ENCODE assay signal across 24 cellular contexts in genomic region chr9:20925256-20926046, GRCh38.
DNase-seq lines count a peak whose midpoint lies in the region; ATAC-seq, FAIRE-seq and TF ChIP-seq lines count a peak whose summit lies in the region.
"Had no signal": no experiment of that assay in that cellular context is flagged by ENCODE, and none has a peak within 500 bp of the region (broad histone marks: within the 10 kb centered on the region; RNA-seq: fewer than 3 reads in every experiment).

No MANE protein-coding gene starts in this region.

- H3K27me3 Mint-ChIP-seq in activated CD8-positive, alpha-beta memory T cell treated with anti-CD3 and anti-CD28 coated beads, Interleukin-2, amount 10 ng/mL, durations not matched to agents 7 days and 5 days, result no peaks in the 10 kb centered on the region
- H3K27me3 Mint-ChIP-seq in activated T-helper 2 cell treated with anti-CD3 and anti-CD28 coated beads, Interferon-gamma antibody, Interleukin-2, Interleukin-4, amounts not matched to agents 10 μg/mL and 5 μg/mL and 100 μg/mL, durations not matched to agents 14 hours and 24 hours and 36 hours (ENCODE audit: low read depth), result no peaks in the 10 kb centered on the region
- H3K27me3 Mint-ChIP-seq: CD4-positive, alpha-beta memory T cell had no signal

- peak overlapping the region; percentile 22 for H3K27ac Mint-ChIP-seq in activated CD8-positive, alpha-beta memory T cell treated with anti-CD3 and anti-CD28 coated beads, Interleukin-2, amount 10 ng/mL, durations not matched to agents 7 days and 5 days
- peak overlapping the region; percentile 55 for H3K27ac Mint-ChIP-seq in activated T-helper 2 cell treated with anti-CD3 and anti-CD28 coated beads, Interferon-gamma antibody, Interleukin-2, Interleukin-4, amounts not matched to agents 10 μg/mL and 5 μg/mL and 100 μg/mL, durations not matched to agents 14 hours and 24 hours and 36 hours

- H3K36me3 Mint-ChIP-seq in activated CD8-positive, alpha-beta memory T cell treated with anti-CD3 and anti-CD28 coated beads, Interleukin-2, amount 10 ng/mL, durations not matched to agents 7 days and 5 days, result peaks cover 12% of the 10 kb centered on the region
- H3K36me3 Mint-ChIP-seq in activated T-helper 2 cell treated with anti-CD3 and anti-CD28 coated beads, Interferon-gamma antibody, Interleukin-2, Interleukin-4, amounts not matched to agents 10 μg/mL and 5 μg/mL and 100 μg/mL, durations not matched to agents 14 hours and 24 hours and 36 hours (ENCODE audit: low read depth), result peaks cover 24% of the 10 kb centered on the region

- peaks cover 32% of the 10 kb centered on the region for H3K4me1 Mint-ChIP-seq in activated CD8-positive, alpha-beta memory T cell treated with anti-CD3 and anti-CD28 coated beads, Interleukin-2, amount 10 ng/mL, durations not matched to agents 7 days and 5 days
- peaks cover 26% of the 10 kb centered on the region for H3K4me1 Mint-ChIP-seq in activated T-helper 2 cell treated with anti-CD3 and anti-CD28 coated beads, Interferon-gamma antibody, Interleukin-2, Interleukin-4, amounts not matched to agents 10 μg/mL and 5 μg/mL and 100 μg/mL, durations not matched to agents 14 hours and 24 hours and 36 hours (ENCODE audit: low read depth)

- no peak for TF ChIP-seq POLR2A in H54 (IDR thresholded peaks at IDR 0.05; ENCODE audit: low read depth, low read length)

- intact Hi-C loops in activated T-helper 2 cell treated with anti-CD3 and anti-CD28 coated beads, Interferon-gamma antibody, Interleukin-2, Interleukin-4, amounts not matched to agents 10 μg/mL and 5 μg/mL and 100 μg/mL, durations not matched to agents 14 hours and 24 hours and 36 hours (cut with micrococcal nuclease), result loop anchor here (1.0 to 10.0 kb wide), 5 partner anchors 181 to 568 kb away; partner anchors contain the start of gene FOCAD

- no peak for ATAC-seq in activated CD8-positive, alpha-beta memory T cell treated with anti-CD3 and anti-CD28 coated beads, Interleukin-2, amount 10 ng/mL, durations not matched to agents 7 days and 5 days
- no peak for ATAC-seq in GM19452 (IDR thresholded peaks at IDR 0.05; ENCODE audit: unreplicated experiment)
- ATAC-seq: HCT116, Panc1 had no signal

- CTCF ChIA-PET in activated CD8-positive, alpha-beta memory T cell treated with anti-CD3 and anti-CD28 coated beads, Interleukin-2, amount 10 ng/mL, durations not matched to agents 7 days and 5 days (lab: Charles Lee), result interaction anchor here (1.1 to 3.4 kb wide), 2 partner anchors 17 to 41 kb away, joined by 3 to 14 read pairs; no protein-coding TSS in a partner anchor

- peak; percentile 44 for FAIRE-seq in GM19239 (lab: Jason Lieb, UNC)
- FAIRE-seq in H54 (lab: Jason Lieb, UNC), result peak; percentile 6
- FAIRE-seq: G401.6, GM12891, H1 had no signal

- H3K4me3 Mint-ChIP-seq in activated CD8-positive, alpha-beta memory T cell treated with anti-CD3 and anti-CD28 coated beads, Interleukin-2, amount 10 ng/mL, durations not matched to agents 7 days and 5 days, result no peak overlapping the region
- no peak overlapping the region for H3K4me3 Mint-ChIP-seq in activated T-helper 2 cell treated with anti-CD3 and anti-CD28 coated beads, Interferon-gamma antibody, Interleukin-2, Interleukin-4, amounts not matched to agents 10 μg/mL and 5 μg/mL and 100 μg/mL, durations not matched to agents 14 hours and 24 hours and 36 hours (ENCODE audit: low read depth)
- H3K4me3 Mint-ChIP-seq: CD4-positive, alpha-beta memory T cell had no signal

- no peaks in the 10 kb centered on the region for H3K9me3 Mint-ChIP-seq in activated CD8-positive, alpha-beta memory T cell treated with anti-CD3 and anti-CD28 coated beads, Interleukin-2, amount 10 ng/mL, durations not matched to agents 7 days and 5 days (ENCODE audit: low read depth)
- no peaks in the 10 kb centered on the region for H3K9me3 Mint-ChIP-seq in activated T-helper 2 cell treated with anti-CD3 and anti-CD28 coated beads, Interferon-gamma antibody, Interleukin-2, Interleukin-4, amounts not matched to agents 10 μg/mL and 5 μg/mL and 100 μg/mL, durations not matched to agents 14 hours and 24 hours and 36 hours
- H3K9me3 Mint-ChIP-seq: CD4-positive, alpha-beta memory T cell had no signal

- no peak for DNase-seq in activated CD8-positive, alpha-beta memory T cell treated with anti-CD3 and anti-CD28 coated beads, Interleukin-2, amount 10 ng/mL, durations not matched to agents 7 days and 5 days
- DNase-seq in activated CD8-positive, alpha-beta memory T cell treated with anti-CD3 and anti-CD28 coated beads, Interleukin-2, amount 50 U/mL, for 48 hours, result no peak
- DNase-seq in GM19239 (ENCODE audit: insufficient read length, low spot score) (no peak), H54 (ENCODE audit: insufficient read length, low spot score) (no peak), DMS153 (lab: John Stamatoyannopoulos, UW) (no peak)
- DNase-seq in activated T-helper 2 cell treated with anti-CD3 and anti-CD28 coated beads, Interferon-gamma antibody, Interleukin-2, Interleukin-4, amounts not matched to agents 10 μg/mL and 5 μg/mL and 100 μg/mL, durations not matched to agents 14 hours and 24 hours and 36 hours (ENCODE audit: low spot score), result no peak
- DNase-seq: C1 segment of cervical spinal cord; CD4-positive, alpha-beta memory T cell; COR-L47; IMR-90; KG1; MG63; NCI-H1105 treated with DMSO at 0.1 percent for 48 hours; NCI-H146; NCI-H1930; NCI-H446 treated with DMSO at 0.1 percent for 48 hours; NCI-H69; SHP77 treated with DMSO at 0.1 percent for 48 hours had no signal
